ENCODE assay signal across 7 cellular contexts in the genomic region with DNA sequence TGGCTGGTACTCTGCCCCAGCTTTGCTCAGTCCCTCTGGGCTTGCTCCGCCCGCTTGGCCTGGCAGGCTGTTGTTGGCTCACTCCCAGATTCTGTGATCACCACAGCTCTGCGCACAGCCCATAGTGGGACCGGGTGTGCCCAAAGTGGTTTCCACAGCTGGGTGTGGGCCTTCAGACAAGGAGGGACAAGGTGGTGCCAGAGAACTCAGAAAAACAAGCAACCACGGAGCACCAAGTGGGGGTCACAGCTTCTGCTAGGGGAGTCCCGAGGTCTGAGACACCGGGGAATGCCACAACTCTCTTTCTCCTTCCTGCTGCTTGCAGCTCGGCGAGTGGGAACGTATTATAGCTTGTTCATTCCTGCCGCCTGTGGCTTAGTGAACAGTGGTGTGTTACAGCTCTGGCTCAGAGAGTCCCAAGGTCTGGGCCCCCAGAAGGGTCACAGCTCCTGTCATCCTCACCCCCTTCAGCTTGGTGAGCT. TPM values are rescaled to one million over a fixed set of nuclear protein-coding genes. Genes with fewer than 3 reads are reported as not detected.
A peak's percentile ranks its signal among the peaks of the same experiment; 100 is the strongest.
DNase-seq lines count a peak whose midpoint lies in the region; ATAC-seq and TF ChIP-seq lines count a peak whose summit lies in the region.

No MANE protein-coding gene starts in this region.

- H3K27me3 ChIP-seq in PC-3 (ENCODE audit: low read length) (no peaks in the 10 kb centered on the region), right cardiac atrium (ENCODE audit: control insufficient read depth, insufficient read depth) (no peaks in the 10 kb centered on the region), transverse colon (no peaks in the 10 kb centered on the region)

- TF ChIP-seq EP300 in transverse colon (IDR thresholded peaks at IDR 0.05; ENCODE audit: low read depth) = no peak

- ATAC-seq in GM21619 (IDR thresholded peaks at IDR 0.05; ENCODE audit: unreplicated experiment) = peak; percentile 29
- ATAC-seq in PC-3 = peak; percentile 47
- peak; percentile 87 to 92 for ATAC-seq in right cardiac atrium
- no peak for ATAC-seq in GM21737 (IDR thresholded peaks at IDR 0.05; ENCODE audit: unreplicated experiment)

- DNase-seq in PC-3 (peak; percentile 68), right cardiac atrium (peak; percentile 56 to 83 (median 76)), transverse colon (peak; percentile 77)
- no peak for DNase-seq in activated CD4-positive, alpha-beta T cell treated with anti-CD3 and anti-CD28 coated beads for 4 hours
- no peak for DNase-seq in activated CD8-positive, alpha-beta memory T cell treated with anti-CD3 and anti-CD28 coated beads for 24 hours

- POLR2A ChIA-PET in PC-3 (lab: Charles Lee; ENCODE audit: unreplicated experiment) = no interaction called here

- H3K36me3 ChIP-seq in PC-3 (ENCODE audit: low read depth, low read length) = no peaks in the 10 kb centered on the region
- no peaks in the 10 kb centered on the region for H3K36me3 ChIP-seq in transverse colon

- H3K4me2 ChIP-seq in PC-3 (ENCODE audit: low read length) = no peak overlapping the region

- TF ChIP-seq CTCF in PC-3 (conservative IDR thresholded peaks at IDR 0.05; ENCODE audit: low read depth, low read length) (no peak), transverse colon (IDR thresholded peaks at IDR 0.05) (no peak)

- no TSS peak for BruUV-seq in PC-3 (replicated peaks; lab: Mats Ljungman, UMichigan)

- in situ Hi-C loops in transverse colon (cut with MboI; ENCODE audit: low pct_ligation_motif_present in 1 of 4, low pct_unique_long_range_greater_than_20kb in 1 of 4, low sequenced_read_pairs in 3 of 4) = no loop called here

- no peak overlapping the region; the same call in 1 of the 2 replicates for H3K9ac ChIP-seq in PC-3 (ENCODE audit: low read length)

- CTCF ChIA-PET in PC-3 (lab: Charles Lee) = no interaction called here

- no peaks in the 10 kb centered on the region for H3F3A ChIP-seq in PC-3 (ENCODE audit: low read length, unreplicated experiment)

- peak overlapping the region; percentile 33 for H3K27ac ChIP-seq in PC-3 (ENCODE audit: low read length)
- H3K27ac ChIP-seq in right cardiac atrium (ENCODE audit: low read length) = no peak overlapping the region
- peak overlapping the region; percentile 13 to 73 (median 56) for H3K27ac ChIP-seq in transverse colon

- H3K4me3 ChIP-seq in PC-3 (ENCODE audit: low read length) (no peak overlapping the region), right cardiac atrium (ENCODE audit: low read length) (no peak overlapping the region), transverse colon (no peak overlapping the region)

- H3K4me1 ChIP-seq in PC-3 (ENCODE audit: insufficient read depth, low read length) (peaks cover 29% of the 10 kb centered on the region), right cardiac atrium (ENCODE audit: control insufficient read depth, insufficient read depth, low read length) (no peaks in the 10 kb centered on the region), transverse colon (peaks cover 0 to 29% (median 9%) of the 10 kb centered on the region in 4 donors)

- H3K79me2 ChIP-seq in PC-3 (ENCODE audit: low read length) = no peaks in the 10 kb centered on the region

- no peak for TF ChIP-seq POLR2A in transverse colon (IDR thresholded peaks at IDR 0.05)

- no peaks in the 10 kb centered on the region for H4K20me1 ChIP-seq in PC-3 (ENCODE audit: low read length)

- whole genome bisulfite sequencing in right cardiac atrium = 72% methylated on average over 11 of the region's 11 CpGs
- WGBS in transverse colon (ENCODE audit: low coverage in 1 of 2), 2 donors = 46% methylated on average over 11 of the region's 11 CpGs; no CpG with 5 or more reads in 1 of the 2 donors

- no peak overlapping the region; the same call in 1 of the 2 replicates for H2AFZ ChIP-seq in PC-3 (ENCODE audit: low read length)

- H3K9me3 ChIP-seq in PC-3 (ENCODE audit: low read length) (no peaks in the 10 kb centered on the region), right cardiac atrium (ENCODE audit: control insufficient read depth, low read length) (no peaks in the 10 kb centered on the region), transverse colon (no peaks in the 10 kb centered on the region)

- intact Hi-C loops in PC-3 (cut with micrococcal nuclease) = no loop called here
- intact Hi-C loops in right cardiac atrium (cut with DNase I) = no loop called here
- intact Hi-C loops in transverse colon (cut with DNase I; ENCODE audit: low total_unique reads) = no loop called here

- no peaks in the 10 kb centered on the region for H3K9me2 ChIP-seq in PC-3 (replicated peaks; ENCODE audit: low read length)

RNA-seq across cellular contexts. Expression of a gene that starts 9.1 kb away (rescaled TPM):
- total RNA-seq in PC-3 (2014; rRNA removed) (1.1 and 2.3 TPM in 2 replicates), right cardiac atrium (1 to 10 TPM; 1.4 to 2.3 (median 2.1) TPM), transverse colon (1 to 10 TPM in 2 of 4 donors, not detected in 2; 1.2 to 4.6 TPM)
- 0.50 TPM for polyA plus RNA-seq in right cardiac atrium

Comparison
In these comparisons a context has a peak if more than half of its experiments do, and no peak if none do; other contexts are left out.
1. DNase-seq: peak in PC-3 (single experiment), right cardiac atrium (3 of 3) and transverse colon (single experiment); none in activated CD4-positive, alpha-beta T cell treated with anti-CD3 and anti-CD28 coated beads for 4 hours (0 of 2) and activated CD8-positive, alpha-beta memory T cell treated with anti-CD3 and anti-CD28 coated beads for 24 hours (single experiment).